In genomic region chr14:88995437-88996198, GRCh38 we compare ENCODE assay signal across 14 cellular contexts.
DNase-seq lines count a peak whose midpoint lies in the region; ATAC-seq lines count a peak whose summit lies in the region.
"Had no signal": no experiment of that assay in that cellular context is flagged by ENCODE, and none has a peak within 500 bp of the region (broad histone marks: within the 10 kb centered on the region; RNA-seq: fewer than 3 reads in every experiment).

No MANE protein-coding gene starts in this region.

- peak; percentile 70 for DNase-seq in AG20443 (ENCODE audit: low spot score)
- peak; percentile 71 for DNase-seq in MG63
- DNase-seq in epithelial cell of prostate (ENCODE audit: low read depth, low spot score), result no peak
- peak; percentile 88 for DNase-seq in mesenchymal stem cell
- DNase-seq in T-helper 2 cell treated with Interferon-gamma antibody and Interleukin-4, amounts not matched to agents 5 μg/mL and 100 μg/mL, for 36 hours (ENCODE audit: low spot score), result no peak
- no peak for DNase-seq in midbrain (lab: John Stamatoyannopoulos, UW)
- DNase-seq: activated CD4-positive, alpha-beta T cell treated with anti-CD3 and anti-CD28 coated beads for 4 hours; CD4-positive, CD25-positive, alpha-beta regulatory T cell; mucosa of descending colon; NCI-H1092 treated with DMSO at 0.1 percent for 48 hours; OCI-M1 had no signal

- no peak overlapping the region for H3K4ac ChIP-seq in mesenchymal stem cell (ENCODE audit: low read depth in 1 of 2, low read length in 2 of 2)

- H3K27me3 ChIP-seq in MG63 (no peaks in the 10 kb centered on the region), mesenchymal stem cell (ENCODE audit: control insufficient read depth in 1 of 2, insufficient read depth in 1 of 2, low read length in 2 of 2) (peaks cover 0 to 5% of the 10 kb centered on the region in 2 experiments)

- H3K36me3 Mint-ChIP-seq in T-helper 2 cell treated with Interferon-gamma antibody and Interleukin-4, amounts not matched to agents 5 μg/mL and 100 μg/mL, for 36 hours (ENCODE audit: low read depth), result no peaks in the 10 kb centered on the region
- H3K36me3 Mint-ChIP-seq: CD4-positive, CD25-positive, alpha-beta regulatory T cell had no signal

- H2AFZ ChIP-seq in mesenchymal stem cell (ENCODE audit: low read depth, low read length), result no peak overlapping the region

- H3K36me3 ChIP-seq in MG63, result no peaks in the 10 kb centered on the region
- no peaks in the 10 kb centered on the region for H3K36me3 ChIP-seq in mesenchymal stem cell (ENCODE audit: control insufficient read depth in 1 of 2, insufficient read depth in 2 of 2, low read depth in 1 of 2, low read length in 2 of 2)

- no peak overlapping the region for H3K27ac Mint-ChIP-seq in T-helper 2 cell treated with Interferon-gamma antibody and Interleukin-4, amounts not matched to agents 5 μg/mL and 100 μg/mL, for 36 hours
- H3K27ac Mint-ChIP-seq: activated T-helper 2 cell treated with anti-CD3 and anti-CD28 coated beads, Interferon-gamma antibody, Interleukin-2, Interleukin-4, amounts not matched to agents 10 μg/mL and 5 μg/mL and 100 μg/mL, durations not matched to agents 14 hours and 24 hours and 36 hours; CD4-positive, CD25-positive, alpha-beta regulatory T cell had no signal

- H2BK15ac ChIP-seq in mesenchymal stem cell (ENCODE audit: low read depth, poor library complexity, severe bottlenecking), result no peak overlapping the region

- H3K23ac ChIP-seq in mesenchymal stem cell (ENCODE audit: low read length in 2 of 2), result no peak overlapping the region

- peak overlapping the region; percentile 57 for H3K27ac ChIP-seq in epithelial cell of prostate
- H3K27ac ChIP-seq in mesenchymal stem cell (ENCODE audit: low read length, poor library complexity, severe bottlenecking), result no peak overlapping the region

- no peak overlapping the region for H4K91ac ChIP-seq in mesenchymal stem cell (ENCODE audit: low read length)

- H3K4me1 Mint-ChIP-seq in T-helper 2 cell treated with Interferon-gamma antibody and Interleukin-4, amounts not matched to agents 5 μg/mL and 100 μg/mL, for 36 hours (ENCODE audit: low read depth), result no peaks in the 10 kb centered on the region
- H3K4me1 Mint-ChIP-seq: CD4-positive, CD25-positive, alpha-beta regulatory T cell had no signal

- no peak overlapping the region for H3K9ac ChIP-seq in mesenchymal stem cell (ENCODE audit: low read length)

- H3K4me3 ChIP-seq in MG63 (no peak overlapping the region), mesenchymal stem cell (ENCODE audit: insufficient read depth in 1 of 2, low read depth in 1 of 2, low read length in 2 of 2) (no peak overlapping the region)
- H3K4me3 ChIP-seq: mucosa of descending colon had no signal

- no peak overlapping the region for H2BK120ac ChIP-seq in mesenchymal stem cell (ENCODE audit: low read depth, low read length)

- no peaks in the 10 kb centered on the region for H3K79me1 ChIP-seq in mesenchymal stem cell (replicated peaks; ENCODE audit: low read length, poor library complexity, severe bottlenecking)

- H2AK5ac ChIP-seq in mesenchymal stem cell (ENCODE audit: low read length, severe bottlenecking), result no peak overlapping the region

- H3K18ac ChIP-seq in mesenchymal stem cell (ENCODE audit: low read depth in 1 of 2, low read length in 2 of 2), result no peak overlapping the region

- H3K4me1 ChIP-seq in mesenchymal stem cell (ENCODE audit: control insufficient read depth, insufficient read depth, low read depth, low read length), result peaks cover 5% of the 10 kb centered on the region

- H3K4me2 ChIP-seq in mesenchymal stem cell (ENCODE audit: low read length, poor library complexity, severe bottlenecking), result no peak overlapping the region

- peak overlapping the region in 1 of 2 experiments; percentile 51 for H2BK12ac ChIP-seq in mesenchymal stem cell (ENCODE audit: low read length in 2 of 2)

- ATAC-seq in GM21576 (IDR thresholded peaks at IDR 0.05; ENCODE audit: unreplicated experiment) (no peak), HG02588 (IDR thresholded peaks at IDR 0.05; ENCODE audit: unreplicated experiment) (no peak)
- ATAC-seq: mucosa of descending colon had no signal

- H3K9me3 Mint-ChIP-seq in T-helper 2 cell treated with Interferon-gamma antibody and Interleukin-4, amounts not matched to agents 5 μg/mL and 100 μg/mL, for 36 hours, result no peaks in the 10 kb centered on the region
- H3K9me3 Mint-ChIP-seq: activated T-helper 2 cell treated with anti-CD3 and anti-CD28 coated beads, Interferon-gamma antibody, Interleukin-2, Interleukin-4, amounts not matched to agents 10 μg/mL and 5 μg/mL and 100 μg/mL, durations not matched to agents 14 hours and 24 hours and 36 hours had no signal

- H4K8ac ChIP-seq in mesenchymal stem cell (ENCODE audit: low read length), result no peak overlapping the region

- H3K9me3 ChIP-seq in MG63 (peaks cover 4% of the 10 kb centered on the region; the same call in 1 of the 2 replicates), mesenchymal stem cell (ENCODE audit: control insufficient read depth, low read length) (peaks cover 21% of the 10 kb centered on the region)
- H3K9me3 ChIP-seq: mucosa of descending colon had no signal

- 66% methylated on average over 9 of the region's 9 CpGs for WGBS in mesenchymal stem cell

- H2BK5ac ChIP-seq in mesenchymal stem cell (ENCODE audit: low read depth, low read length, poor library complexity, severe bottlenecking), result no peak overlapping the region

- H3K27me3 Mint-ChIP-seq in T-helper 2 cell treated with Interferon-gamma antibody and Interleukin-4, amounts not matched to agents 5 μg/mL and 100 μg/mL, for 36 hours (ENCODE audit: low read depth), result peaks cover 4% of the 10 kb centered on the region

- H3K4me3 Mint-ChIP-seq in T-helper 2 cell treated with Interferon-gamma antibody and Interleukin-4, amounts not matched to agents 5 μg/mL and 100 μg/mL, for 36 hours, result no peak overlapping the region
- H3K4me3 Mint-ChIP-seq: CD4-positive, CD25-positive, alpha-beta regulatory T cell had no signal

- H3K14ac ChIP-seq in mesenchymal stem cell (ENCODE audit: low read length in 2 of 2), result no peak overlapping the region

Comparison
In these comparisons a context has a peak if more than half of its experiments do, and no peak if none do; other contexts are left out.
1. DNase-seq: peak in AG20443 (single experiment), MG63 (single experiment) and mesenchymal stem cell (single experiment); none in epithelial cell of prostate (single experiment), T-helper 2 cell treated with Interferon-gamma antibody and Interleukin-4, amounts not matched to agents 5 μg/mL and 100 μg/mL, for 36 hours (single experiment) and midbrain (single experiment).